25 cellular contexts compared by ENCODE assay signal in genomic region chr3:69967156-69967555, GRCh38. TPM values are rescaled to one million over a fixed set of nuclear protein-coding genes. Genes with fewer than 3 reads are reported as not detected.
"Had no signal": no experiment of that assay in that cellular context is flagged by ENCODE, and none has a peak within 500 bp of the region (broad histone marks: within the 10 kb centered on the region; RNA-seq: fewer than 3 reads in every experiment).

No MANE protein-coding gene starts in this region.

- H3K27ac Mint-ChIP-seq: activated B cell treated with CpG ODN at 0.5 μM for 24 hours; activated CD4-positive, alpha-beta memory T cell treated with anti-CD3 and anti-CD28 coated beads for 36 hours; activated CD4-positive, alpha-beta T cell treated with anti-CD3 and anti-CD28 coated beads, Interleukin-2, amount 10 ng/mL, durations not matched to agents 24 days and 14 days; activated naive CD4-positive, alpha-beta T cell treated with anti-CD3 and anti-CD28 coated beads for 36 hours; activated naive CD8-positive, alpha-beta T cell treated with anti-CD3 and anti-CD28 coated beads for 36 hours; T-cell had no signal

- H3K4me3 ChIP-seq: SK-N-MC had no signal

- H3K27me3 Mint-ChIP-seq: activated CD4-positive, alpha-beta memory T cell treated with anti-CD3 and anti-CD28 coated beads for 36 hours; activated CD4-positive, alpha-beta T cell treated with anti-CD3 and anti-CD28 coated beads, Interleukin-2, amount 10 ng/mL, durations not matched to agents 24 days and 14 days; activated naive CD8-positive, alpha-beta T cell treated with anti-CD3 and anti-CD28 coated beads for 36 hours; T-cell had no signal

- H3K9me3 Mint-ChIP-seq: activated B cell treated with CpG ODN at 0.5 μM for 24 hours; activated CD4-positive, alpha-beta memory T cell treated with anti-CD3 and anti-CD28 coated beads for 36 hours; activated CD4-positive, alpha-beta T cell treated with anti-CD3 and anti-CD28 coated beads, Interleukin-2, amount 10 ng/mL, durations not matched to agents 24 days and 14 days; activated naive CD4-positive, alpha-beta T cell treated with anti-CD3 and anti-CD28 coated beads for 36 hours; activated naive CD8-positive, alpha-beta T cell treated with anti-CD3 and anti-CD28 coated beads for 36 hours; activated T-cell treated with anti-CD3 and anti-CD28 coated beads, Interleukin-2, amount 50 U/mL, for 4 hours; T-cell had no signal

- H3K4me1 Mint-ChIP-seq: activated B cell treated with CpG ODN at 0.5 μM for 24 hours; activated CD4-positive, alpha-beta T cell treated with anti-CD3 and anti-CD28 coated beads, Interleukin-2, amount 10 ng/mL, durations not matched to agents 24 days and 14 days; activated naive CD8-positive, alpha-beta T cell treated with anti-CD3 and anti-CD28 coated beads for 36 hours; T-cell had no signal

- ATAC-seq: activated T-cell treated with anti-CD3 and anti-CD28 coated beads, Interleukin-2, amount 50 U/mL, for 4 hours; T-cell had no signal

- H3K27ac ChIP-seq: SK-N-MC had no signal

- DNase-seq: activated B cell treated with CpG ODN at 0.5 μM for 24 hours; activated CD4-positive, alpha-beta memory T cell treated with anti-CD3 and anti-CD28 coated beads for 36 hours; activated CD4-positive, alpha-beta T cell treated with anti-CD3 and anti-CD28 coated beads for 1 hour; activated CD4-positive, alpha-beta T cell treated with anti-CD3 and anti-CD28 coated beads, Interleukin-2, amount 10 ng/mL, durations not matched to agents 24 days and 14 days; activated CD8-positive, alpha-beta memory T cell treated with anti-CD3 and anti-CD28 coated beads for 24 hours; activated effector memory CD4-positive, alpha-beta T cell treated with anti-CD3 and anti-CD28 coated beads, Interleukin-2, amount 50 U/mL, for 16 hours; activated naive CD4-positive, alpha-beta T cell treated with anti-CD3 and anti-CD28 coated beads for 36 hours; activated naive CD8-positive, alpha-beta T cell treated with anti-CD3 and anti-CD28 coated beads for 36 hours; activated T-cell treated with anti-CD3 and anti-CD28 coated beads, Interleukin-2, amount 50 U/mL, for 4 hours; IMR-90; Kasumi-1; KBM-7; NCI-H1048; NCI-H1417; NCI-H1930; NCI-H2171; NCI-H226; NCI-H526; NCI-H774; SIG-M5; T-cell; T-helper 2 cell; T1000 had no signal

- H3K4me3 Mint-ChIP-seq: activated B cell treated with CpG ODN at 0.5 μM for 24 hours; activated CD4-positive, alpha-beta memory T cell treated with anti-CD3 and anti-CD28 coated beads for 36 hours; activated CD4-positive, alpha-beta T cell treated with anti-CD3 and anti-CD28 coated beads, Interleukin-2, amount 10 ng/mL, durations not matched to agents 24 days and 14 days; activated naive CD4-positive, alpha-beta T cell treated with anti-CD3 and anti-CD28 coated beads for 36 hours; activated naive CD8-positive, alpha-beta T cell treated with anti-CD3 and anti-CD28 coated beads for 36 hours; activated T-cell treated with anti-CD3 and anti-CD28 coated beads, Interleukin-2, amount 50 U/mL, for 4 hours; T-cell had no signal

RNA-seq across cellular contexts. Expression of gene SAMMSON, which starts 32.4 kb away (rescaled TPM):
- total RNA-seq: activated B cell treated with CpG ODN at 0.5 μM for 24 hours; activated CD4-positive, alpha-beta memory T cell treated with anti-CD3 and anti-CD28 coated beads for 36 hours; activated CD4-positive, alpha-beta T cell treated with anti-CD3 and anti-CD28 coated beads, Interleukin-2, amount 10 ng/mL, durations not matched to agents 24 days and 14 days; activated naive CD4-positive, alpha-beta T cell treated with anti-CD3 and anti-CD28 coated beads for 36 hours; activated naive CD8-positive, alpha-beta T cell treated with anti-CD3 and anti-CD28 coated beads for 36 hours; activated T-cell treated with anti-CD3 and anti-CD28 coated beads, Interleukin-2, amount 50 U/mL, for 4 hours; IMR-90; OCI-LY7; T-cell had no signal
